Comparison of ENCODE assay signal across 3 cellular contexts in genomic region chr12:110998971-110999370, GRCh38.
"Had no signal": no experiment of that assay in that cellular context is flagged by ENCODE, and none has a peak within 500 bp of the region (broad histone marks: within the 10 kb centered on the region; RNA-seq: fewer than 3 reads in every experiment).

No MANE protein-coding gene starts in this region.

- DNase-seq: GDM1, GF-D8 had no signal

- H3K4me3 ChIP-seq: GM12878 had no signal
